Comparison of ENCODE assay signal across 8 cellular contexts in the genomic region with DNA sequence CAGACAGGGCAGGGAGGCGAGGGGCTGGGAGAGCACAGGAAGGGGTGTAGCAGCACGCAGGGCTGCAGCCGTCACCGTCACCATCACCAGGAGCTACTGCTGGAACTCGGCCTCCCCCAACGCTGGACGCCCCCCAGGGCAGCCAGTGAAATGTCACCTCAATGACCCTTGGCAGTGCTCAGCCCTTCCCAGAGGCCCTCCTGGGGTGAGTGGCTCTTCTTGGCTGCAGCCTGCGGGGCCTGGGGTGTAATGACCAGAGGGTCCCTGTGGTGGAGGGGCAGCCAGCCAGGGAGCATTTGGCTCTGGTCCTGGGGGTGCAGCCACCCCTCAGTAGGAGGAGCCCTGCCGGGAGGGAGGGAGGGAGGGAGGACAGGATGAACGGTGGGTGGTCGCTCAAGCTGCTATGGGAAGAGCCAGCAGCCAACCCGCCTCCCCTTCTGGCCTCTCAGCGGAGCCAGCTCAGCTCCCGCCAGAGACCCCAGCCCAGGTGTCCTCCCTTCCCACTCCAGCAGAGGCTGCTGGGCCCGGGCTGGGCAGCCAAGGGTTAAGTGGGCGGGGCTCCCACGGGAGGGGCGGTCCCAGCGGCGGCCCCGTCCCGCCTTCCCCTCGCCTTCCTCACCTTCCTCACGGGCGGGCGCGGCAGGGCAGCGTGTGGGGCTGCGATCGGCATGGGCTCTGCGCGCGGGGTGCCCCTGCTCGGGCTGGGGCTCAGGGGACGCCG. TPM values are rescaled to one million over a fixed set of nuclear protein-coding genes. Genes with fewer than 3 reads are reported as not detected.
DNase-seq lines count a peak whose midpoint lies in the region; ATAC-seq and TF ChIP-seq lines count a peak whose summit lies in the region.

No MANE protein-coding gene starts in this region.

- H3K27ac Mint-ChIP-seq in activated T-helper 2 cell treated with anti-CD3 and anti-CD28 coated beads, Interferon-gamma antibody, Interleukin-2, Interleukin-4, amounts not matched to agents 10 μg/mL and 5 μg/mL and 100 μg/mL, durations not matched to agents 14 hours and 24 hours and 36 hours, result no peak overlapping the region
- no peak overlapping the region for H3K27ac Mint-ChIP-seq in natural killer cell

- H3K4me3 ChIP-seq in DND-41 (ENCODE audit: low read depth in 1 of 2, low read length in 2 of 2) (no peak overlapping the region), aorta (ENCODE audit: low read length in 2 of 2) (no peak overlapping the region)

- no peaks in the 10 kb centered on the region for H3K27me3 Mint-ChIP-seq in activated T-helper 2 cell treated with anti-CD3 and anti-CD28 coated beads, Interferon-gamma antibody, Interleukin-2, Interleukin-4, amounts not matched to agents 10 μg/mL and 5 μg/mL and 100 μg/mL, durations not matched to agents 14 hours and 24 hours and 36 hours (ENCODE audit: low read depth)
- no peaks in the 10 kb centered on the region for H3K27me3 Mint-ChIP-seq in natural killer cell (ENCODE audit: low read depth in 2 of 2)

- WGBS in aorta, 2 donors, result 4 to 12% methylated on average over 16 to 36 of the region's 36 CpGs

- TF ChIP-seq CTCF in DND-41 (IDR thresholded peaks at IDR 0.05; ENCODE audit: borderline replicate concordance, extremely low read depth, low read length, poor library complexity, severe bottlenecking) (no peak), natural killer cell (IDR thresholded peaks at IDR 0.05) (no peak)

- H3K9me3 ChIP-seq in DND-41 (ENCODE audit: insufficient read depth, low read length, severe bottlenecking), result no peaks in the 10 kb centered on the region
- no peaks in the 10 kb centered on the region for H3K9me3 ChIP-seq in aorta (ENCODE audit: control insufficient read depth, low read length)

- H3K4me1 Mint-ChIP-seq in activated T-helper 2 cell treated with anti-CD3 and anti-CD28 coated beads, Interferon-gamma antibody, Interleukin-2, Interleukin-4, amounts not matched to agents 10 μg/mL and 5 μg/mL and 100 μg/mL, durations not matched to agents 14 hours and 24 hours and 36 hours (ENCODE audit: low read depth), result no peaks in the 10 kb centered on the region
- peaks cover 0 to 21% of the 10 kb centered on the region in 2 donors for H3K4me1 Mint-ChIP-seq in natural killer cell

- intact Hi-C loops in activated T-helper 2 cell treated with anti-CD3 and anti-CD28 coated beads, Interferon-gamma antibody, Interleukin-2, Interleukin-4, amounts not matched to agents 10 μg/mL and 5 μg/mL and 100 μg/mL, durations not matched to agents 14 hours and 24 hours and 36 hours (cut with micrococcal nuclease), result no loop called here
- intact Hi-C loops in natural killer cell (cut with micrococcal nuclease) (no loop called here), aorta (cut with DNase I) (no loop called here)

- ATAC-seq in DND-41 (ENCODE audit: insufficient read depth, low read depth), result no peak; the same call in 2 of the 3 replicates
- ATAC-seq in natural killer cell, result peak; percentile 47 to 90 (median 57)
- ATAC-seq in GM19397 (IDR thresholded peaks at IDR 0.05; ENCODE audit: unreplicated experiment), result no peak
- no peak for ATAC-seq in aorta (ENCODE audit: low FRiP score)
- ATAC-seq in HG03097 (IDR thresholded peaks at IDR 0.05; ENCODE audit: low FRiP score, unreplicated experiment), result no peak

- H3K4me1 ChIP-seq in DND-41 (ENCODE audit: insufficient read depth, low read length), result no peaks in the 10 kb centered on the region
- no peaks in the 10 kb centered on the region for H3K4me1 ChIP-seq in aorta (ENCODE audit: control insufficient read depth in 1 of 2, insufficient read depth in 2 of 2, low read length in 2 of 2)

- no peak overlapping the region for H3K9ac ChIP-seq in DND-41 (ENCODE audit: low read depth, low read length)

- H4K20me1 ChIP-seq in DND-41 (ENCODE audit: insufficient read depth, low read length), result peaks cover 39% of the 10 kb centered on the region

- no peaks in the 10 kb centered on the region for H3K79me2 ChIP-seq in DND-41 (ENCODE audit: insufficient read depth, low read length)

- no peak overlapping the region for H3K4me3 Mint-ChIP-seq in activated T-helper 2 cell treated with anti-CD3 and anti-CD28 coated beads, Interferon-gamma antibody, Interleukin-2, Interleukin-4, amounts not matched to agents 10 μg/mL and 5 μg/mL and 100 μg/mL, durations not matched to agents 14 hours and 24 hours and 36 hours (ENCODE audit: low read depth)
- no peak overlapping the region for H3K4me3 Mint-ChIP-seq in natural killer cell

- H3K9me3 Mint-ChIP-seq in activated T-helper 2 cell treated with anti-CD3 and anti-CD28 coated beads, Interferon-gamma antibody, Interleukin-2, Interleukin-4, amounts not matched to agents 10 μg/mL and 5 μg/mL and 100 μg/mL, durations not matched to agents 14 hours and 24 hours and 36 hours, result no peaks in the 10 kb centered on the region
- H3K9me3 Mint-ChIP-seq in natural killer cell, result no peaks in the 10 kb centered on the region

- H3K36me3 ChIP-seq in DND-41 (ENCODE audit: insufficient read depth, low read length), result no peaks in the 10 kb centered on the region
- no peaks in the 10 kb centered on the region for H3K36me3 ChIP-seq in aorta (ENCODE audit: control insufficient read depth in 1 of 2, insufficient read depth in 2 of 2, low read length in 1 of 2)

- H2AFZ ChIP-seq in DND-41 (ENCODE audit: low read depth, low read length), result no peak overlapping the region

- no peak overlapping the region for H3K4me2 ChIP-seq in DND-41 (ENCODE audit: insufficient read depth, low read length)

- DNase-seq in DND-41, result peak; percentile 9
- peak; percentile 74 for DNase-seq in NCI-H69 (lab: John Stamatoyannopoulos, UW)
- peak; percentile 13 for DNase-seq in activated T-helper 2 cell treated with anti-CD3 and anti-CD28 coated beads, Interferon-gamma antibody, Interleukin-2, Interleukin-4, amounts not matched to agents 10 μg/mL and 5 μg/mL and 100 μg/mL, durations not matched to agents 14 hours and 24 hours and 36 hours (ENCODE audit: low spot score)
- DNase-seq in natural killer cell, result peak; percentile 45
- DNase-seq in aorta, result no peak
- DNase-seq in NCI-H510A (lab: John Stamatoyannopoulos, UW), result no peak

- H3K27me3 ChIP-seq in DND-41 (ENCODE audit: insufficient read depth, low read length, poor library complexity) (no peaks in the 10 kb centered on the region), aorta (ENCODE audit: control insufficient read depth in 1 of 2, insufficient read depth in 2 of 2, low read length in 1 of 2) (no peaks in the 10 kb centered on the region)

- no peak overlapping the region for H3K27ac ChIP-seq in DND-41 (ENCODE audit: low read length)
- H3K27ac ChIP-seq in aorta (ENCODE audit: low read depth in 1 of 2, low read length in 2 of 2), result no peak overlapping the region

- H3K36me3 Mint-ChIP-seq in activated T-helper 2 cell treated with anti-CD3 and anti-CD28 coated beads, Interferon-gamma antibody, Interleukin-2, Interleukin-4, amounts not matched to agents 10 μg/mL and 5 μg/mL and 100 μg/mL, durations not matched to agents 14 hours and 24 hours and 36 hours (ENCODE audit: low read depth), result no peaks in the 10 kb centered on the region
- H3K36me3 Mint-ChIP-seq in natural killer cell, result no peaks in the 10 kb centered on the region

RNA-seq across cellular contexts. Expression of a gene that starts 9.1 kb away (rescaled TPM):
- total RNA-seq in activated T-helper 2 cell treated with anti-CD3 and anti-CD28 coated beads, Interferon-gamma antibody, Interleukin-2, Interleukin-4, amounts not matched to agents 10 μg/mL and 5 μg/mL and 100 μg/mL, durations not matched to agents 14 hours and 24 hours and 36 hours, result 2.6 and 2.8 TPM in 2 replicates
- total RNA-seq in natural killer cell, result 100 to 1,000 TPM in 2 of 3 donors, 10 to 100 TPM in 1; 77.1 to 116 (median 106) TPM
- 1 to 10 TPM in 1 of 2 donors, under 1 TPM in 1; 0.71 to 1.6 TPM for total RNA-seq in aorta
- not detected for polyA plus RNA-seq in aorta

RNA-seq across cellular contexts. Expression of a gene that starts 54.6 kb away (rescaled TPM):
- 17.6 and 18.2 TPM in 2 replicates for total RNA-seq in activated T-helper 2 cell treated with anti-CD3 and anti-CD28 coated beads, Interferon-gamma antibody, Interleukin-2, Interleukin-4, amounts not matched to agents 10 μg/mL and 5 μg/mL and 100 μg/mL, durations not matched to agents 14 hours and 24 hours and 36 hours
- 10 to 100 TPM in 1 of 3 donors, 1 to 10 TPM in 2; 8.1 to 11.1 (median 9.8) TPM for total RNA-seq in natural killer cell
- 10 to 100 TPM in 1 of 2 donors, 1 to 10 TPM in 1; 9.8 to 13.1 TPM for total RNA-seq in aorta
- polyA plus RNA-seq in aorta, result 10 to 100 TPM in 1 of 2 donors, 1 to 10 TPM in 1; 4.0 to 15.3 TPM

RNA-seq across cellular contexts. Expression of a gene that starts 59.4 kb away (rescaled TPM):
- total RNA-seq in activated T-helper 2 cell treated with anti-CD3 and anti-CD28 coated beads, Interferon-gamma antibody, Interleukin-2, Interleukin-4, amounts not matched to agents 10 μg/mL and 5 μg/mL and 100 μg/mL, durations not matched to agents 14 hours and 24 hours and 36 hours, result 49.1 and 52.2 TPM in 2 replicates
- total RNA-seq in natural killer cell (10 to 100 TPM; 48.2 to 75.7 (median 61.8) TPM), aorta (10 to 100 TPM; 19.6 to 28.2 TPM)
- 10 to 100 TPM in 1 of 2 donors, 1 to 10 TPM in 1; 5.5 to 22.2 TPM for polyA plus RNA-seq in aorta

Comparison
In these comparisons a context has a peak if more than half of its experiments do, and no peak if none do; other contexts are left out.
1. ATAC-seq: peak in natural killer cell (3 of 3); none in DND-41 (single experiment), GM19397 (single experiment), aorta (single experiment) and HG03097 (single experiment).
2. DNase-seq: peak in DND-41 (single experiment), NCI-H69 (single experiment), activated T-helper 2 cell treated with anti-CD3 and anti-CD28 coated beads, Interferon-gamma antibody, Interleukin-2, Interleukin-4, amounts not matched to agents 10 μg/mL and 5 μg/mL and 100 μg/mL, durations not matched to agents 14 hours and 24 hours and 36 hours (single experiment) and natural killer cell (single experiment); none in aorta (0 of 2) and NCI-H510A (single experiment).
3. RNA of a gene that starts 9.1 kb away (total RNA-seq): 77.1 to 116 TPM in natural killer cell; 2.6 to 2.8 TPM in activated T-helper 2 cell treated with anti-CD3 and anti-CD28 coated beads, Interferon-gamma antibody, Interleukin-2, Interleukin-4, amounts not matched to agents 10 μg/mL and 5 μg/mL and 100 μg/mL, durations not matched to agents 14 hours and 24 hours and 36 hours and 0.71 to 1.6 TPM in aorta; every median in the first group is over 10 times any median in the second.